Comparison of ENCODE assay signal across 28 cellular contexts in genomic region chr2:187478719-187479118, GRCh38.
"Had no signal": no experiment of that assay in that cellular context is flagged by ENCODE, and none has a peak within 500 bp of the region (broad histone marks: within the 10 kb centered on the region; RNA-seq: fewer than 3 reads in every experiment).

No MANE protein-coding gene starts in this region.

- H3K4me1 ChIP-seq: transverse colon, uterus had no signal

- H3K4me1 Mint-ChIP-seq: naive B cell; neural crest cell; stimulated activated memory B cell treated with anti-CD40 and anti-IgM and Interleukin-4, amounts not matched to agents 10 μg/mL and 1 μg/mL and 100 μg/mL, for 72 hours; stimulated activated naive CD8-positive, alpha-beta T cell treated with anti-CD3 and anti-CD28 coated beads, Interleukin-15, amount 100 ng/mL, for 72 hours had no signal

- H3K36me3 Mint-ChIP-seq: naive B cell; natural killer cell treated with Interleukin-12 subunit alpha and Interleukin-12 subunit beta and Interleukin-15 and Interleukin-18, amount 100 ng/mL, for 72 hours; stimulated activated memory B cell treated with anti-CD40 and anti-IgM and Interleukin-4, amounts not matched to agents 10 μg/mL and 1 μg/mL and 100 μg/mL, for 72 hours had no signal

- FAIRE-seq: colon, islet of Langerhans had no signal

- H3K36me3 ChIP-seq: neutrophil, spleen, transverse colon, uterus had no signal

- H3K27me3 Mint-ChIP-seq: naive B cell; natural killer cell treated with Interleukin-12 subunit alpha and Interleukin-12 subunit beta and Interleukin-15 and Interleukin-18, amount 100 ng/mL, for 72 hours; progenitor cell of endocrine pancreas; stimulated activated memory B cell treated with anti-CD40 and anti-IgM and Interleukin-4, amounts not matched to agents 10 μg/mL and 1 μg/mL and 100 μg/mL, for 72 hours; stimulated activated naive CD8-positive, alpha-beta T cell treated with anti-CD3 and anti-CD28 coated beads, Interleukin-15, amount 100 ng/mL, for 72 hours had no signal

- H3K27ac ChIP-seq: dorsolateral prefrontal cortex, gastrocnemius medialis, heart left ventricle, hepatocyte, left lung, neutrophil, parathyroid adenoma, spleen, suprapubic skin, transverse colon, upper lobe of right lung, uterus had no signal

- H2AFZ ChIP-seq: hepatocyte, parathyroid adenoma had no signal

- H3K79me2 ChIP-seq: hepatocyte, parathyroid adenoma had no signal

- H3K27ac Mint-ChIP-seq: mesothelial cell of epicardium; naive B cell; natural killer cell treated with Interleukin-12 subunit alpha and Interleukin-12 subunit beta and Interleukin-15 and Interleukin-18, amount 100 ng/mL, for 72 hours; progenitor cell of endocrine pancreas; stimulated activated memory B cell treated with anti-CD40 and anti-IgM and Interleukin-4, amounts not matched to agents 10 μg/mL and 1 μg/mL and 100 μg/mL, for 72 hours; stimulated activated naive CD8-positive, alpha-beta T cell treated with anti-CD3 and anti-CD28 coated beads, Interleukin-15, amount 100 ng/mL, for 72 hours had no signal

- H3K9ac ChIP-seq: parathyroid adenoma had no signal

- DNase-seq: dorsolateral prefrontal cortex; effector CD4-positive, alpha-beta T cell; foreskin fibroblast; gastrocnemius medialis; heart left ventricle; left cardiac atrium; left lung; mesenchymal stem cell; naive B cell; stimulated activated CD4-positive, alpha-beta T cell treated with anti-CD3 and anti-CD28 coated beads, Interleukin-4, amount 100 ng/mL, for 4 hours; stimulated activated naive CD8-positive, alpha-beta T cell treated with anti-CD3 and anti-CD28 coated beads, Interleukin-15, amount 100 ng/mL, for 72 hours; transverse colon; upper lobe of right lung; uterus had no signal

- H3K9me3 Mint-ChIP-seq: mesothelial cell of epicardium; naive B cell; natural killer cell treated with Interleukin-12 subunit alpha and Interleukin-12 subunit beta and Interleukin-15 and Interleukin-18, amount 100 ng/mL, for 72 hours; neural crest cell; stimulated activated memory B cell treated with anti-CD40 and anti-IgM and Interleukin-4, amounts not matched to agents 10 μg/mL and 1 μg/mL and 100 μg/mL, for 72 hours; stimulated activated naive CD8-positive, alpha-beta T cell treated with anti-CD3 and anti-CD28 coated beads, Interleukin-15, amount 100 ng/mL, for 72 hours had no signal

- H3K4me2 ChIP-seq: hepatocyte had no signal

- H3K27me3 ChIP-seq: dorsolateral prefrontal cortex, gastrocnemius medialis, heart left ventricle, hepatocyte, left lung, neutrophil, spleen, suprapubic skin, transverse colon, upper lobe of right lung, uterus had no signal

- H3K4me3 Mint-ChIP-seq: mesothelial cell of epicardium; naive B cell; natural killer cell treated with Interleukin-12 subunit alpha and Interleukin-12 subunit beta and Interleukin-15 and Interleukin-18, amount 100 ng/mL, for 72 hours; neural crest cell; stimulated activated memory B cell treated with anti-CD40 and anti-IgM and Interleukin-4, amounts not matched to agents 10 μg/mL and 1 μg/mL and 100 μg/mL, for 72 hours; stimulated activated naive CD8-positive, alpha-beta T cell treated with anti-CD3 and anti-CD28 coated beads, Interleukin-15, amount 100 ng/mL, for 72 hours had no signal

- H3K4me3 ChIP-seq: dorsolateral prefrontal cortex, gastrocnemius medialis, heart left ventricle, hepatocyte, left lung, mucosa of descending colon, spleen, suprapubic skin, transverse colon, upper lobe of right lung, uterus had no signal

- H3K9me3 ChIP-seq: gastrocnemius medialis, heart left ventricle, left lung, mucosa of descending colon, neutrophil, spleen, suprapubic skin, transverse colon, upper lobe of right lung, uterus had no signal

- ATAC-seq: gastrocnemius medialis; heart left ventricle; left cardiac atrium; left lung; mucosa of descending colon; natural killer cell treated with Interleukin-12 subunit alpha and Interleukin-12 subunit beta and Interleukin-15 and Interleukin-18, amount 100 ng/mL, for 72 hours; sciatic nerve; stimulated activated memory B cell treated with anti-CD40 and anti-IgM and Interleukin-4, amounts not matched to agents 10 μg/mL and 1 μg/mL and 100 μg/mL, for 72 hours; stimulated activated naive CD8-positive, alpha-beta T cell treated with anti-CD3 and anti-CD28 coated beads, Interleukin-15, amount 100 ng/mL, for 72 hours; upper lobe of right lung had no signal
